Comparison of ENCODE assay signal across 26 cellular contexts in genomic region chr4:143581331-143581961, GRCh38.
DNase-seq lines count a peak whose midpoint lies in the region; ATAC-seq, FAIRE-seq and TF ChIP-seq lines count a peak whose summit lies in the region.
"Had no signal": no experiment of that assay in that cellular context is flagged by ENCODE, and none has a peak within 500 bp of the region (broad histone marks: within the 10 kb centered on the region; RNA-seq: fewer than 3 reads in every experiment).

No MANE protein-coding gene starts in this region.

- H3K4me3 ChIP-seq in HepG2 (replicated peaks in 1 of 3; ENCODE audit: insufficient read depth in 1 of 3, low read depth in 2 of 3, low read length in 3 of 3) (no peak overlapping the region), right lobe of liver (no peak overlapping the region), NT2/D1 (ENCODE audit: insufficient read length, low read depth) (no peak overlapping the region), endodermal cell (ENCODE audit: low read length) (no peak overlapping the region)
- H3K4me3 ChIP-seq in CD8-positive, alpha-beta T cell (ENCODE audit: low read depth, low read length): no peak overlapping the region
- H3K4me3 ChIP-seq: ascending aorta, esophagus squamous epithelium, pancreas, uterus had no signal

- no peak overlapping the region for H3K4me3 Mint-ChIP-seq in endodermal cell
- no peak overlapping the region for H3K4me3 Mint-ChIP-seq in CD8-positive, alpha-beta T cell
- no peak overlapping the region for H3K4me3 Mint-ChIP-seq in T-cell
- H3K4me3 Mint-ChIP-seq: CD14-positive monocyte, mesothelial cell of epicardium, natural killer cell had no signal

- ATAC-seq in HepG2 (peak; percentile 77), right lobe of liver (no peak), T-cell (replicated peaks in 1 of 4) (no peak)
- ATAC-seq in CD8-positive, alpha-beta T cell: no peak
- ATAC-seq: activated CD4-positive, CD25-positive, alpha-beta regulatory T cell treated with anti-CD3 and anti-CD28 coated beads, Interleukin-2, amount 50 U/mL, for 24 hours; natural killer cell; pancreas had no signal

- in situ Hi-C loops in HepG2 (cut with HindIII; ENCODE audit: extremely low pct_ligation_motif_present, low pct_unique_long_range_greater_than_20kb): no loop called here

- H3K27ac Mint-ChIP-seq in endodermal cell: peak overlapping the region; percentile 33
- no peak overlapping the region for H3K27ac Mint-ChIP-seq in CD8-positive, alpha-beta T cell
- no peak overlapping the region for H3K27ac Mint-ChIP-seq in T-cell
- H3K27ac Mint-ChIP-seq: CD14-positive monocyte, mesothelial cell of epicardium, natural killer cell had no signal

- no peaks in the 10 kb centered on the region for H3K27me3 ChIP-seq in HepG2 (ENCODE audit: control insufficient read depth in 1 of 2, insufficient read depth in 2 of 2, low read length in 2 of 2)
- H3K27me3 ChIP-seq in right lobe of liver: no peaks in the 10 kb centered on the region
- H3K27me3 ChIP-seq in NT2/D1 (ENCODE audit: insufficient read depth, insufficient read length): no peaks in the 10 kb centered on the region
- H3K27me3 ChIP-seq in endodermal cell (ENCODE audit: control insufficient read depth, insufficient read depth, low read length, poor library complexity, severe bottlenecking): no peaks in the 10 kb centered on the region
- no peaks in the 10 kb centered on the region for H3K27me3 ChIP-seq in CD8-positive, alpha-beta T cell (ENCODE audit: insufficient read depth, low read length)
- H3K27me3 ChIP-seq: ascending aorta, esophagus squamous epithelium, pancreas, uterus had no signal

- 25% methylated on average over 1 of the region's 3 CpGs for WGBS in HepG2 (ENCODE audit: low lambda C conversion rate)
- no CpG with 5 or more reads among the region's 3 CpGs for WGBS in right lobe of liver (ENCODE audit: insufficient coverage, low coverage, low lambda C conversion rate, missing lambda C conversion rate)
- 90 to 100% methylated on average over 1 to 3 of the region's 3 CpGs for WGBS in endodermal cell (ENCODE audit: insufficient coverage in 1 of 2, insufficient read length in 1 of 2), 2 experiments

- no peak overlapping the region for H3K9ac ChIP-seq in HepG2 (ENCODE audit: insufficient read depth, low read depth, low read length)
- no peak overlapping the region for H3K9ac ChIP-seq in NT2/D1 (ENCODE audit: insufficient read length, low read depth)
- H3K9ac ChIP-seq in endodermal cell (ENCODE audit: extremely low read depth, low read length, poor library complexity, severe bottlenecking): no peak overlapping the region

- TF ChIP-seq POLR2A in HepG2 (IDR thresholded peaks at IDR 0.05; ENCODE audit: insufficient read depth in 1 of 2, low read depth in 2 of 2, low read length in 2 of 2): no peak
- no peak for TF ChIP-seq POLR2A in right lobe of liver (IDR thresholded peaks at IDR 0.05)

- H4K20me1 ChIP-seq in HepG2 (ENCODE audit: insufficient read depth, low read length): no peaks in the 10 kb centered on the region

- no peak for TF ChIP-seq RAD21 in HepG2 (CRISPR knock-in tag; IDR thresholded peaks at IDR 0.05)

- no TSS peak for BruUV-seq in HepG2 (replicated peaks; lab: Mats Ljungman, UMichigan)

- no peak for FAIRE-seq in HepG2 (lab: Jason Lieb, UNC)
- FAIRE-seq: GM12891, pancreas had no signal

- DNase-seq in HepG2 (ENCODE audit: low spot score) (no peak), right lobe of liver (no peak), NT2/D1 (ENCODE audit: low read depth, low spot score) (peak; percentile 1), endodermal cell (peak; percentile 85), NCI-H2196 (lab: John Stamatoyannopoulos, UW; ENCODE audit: unreplicated experiment) (no peak), T-cell (no peak)
- DNase-seq in activated CD4-positive, alpha-beta T cell treated with anti-CD3 and anti-CD28 coated beads for 1 hour: no peak
- DNase-seq in CD8-positive, alpha-beta T cell: no peak
- DNase-seq: ACHN; activated naive CD4-positive, alpha-beta T cell treated with anti-CD3 and anti-CD28 coated beads, Interleukin-2, amount 50 U/mL, for 16 hours; activated T-cell treated with anti-CD3 and anti-CD28 coated beads, Interleukin-2, amount 50 U/mL, for 48 hours; central memory CD4-positive, alpha-beta T cell; DMS53; effector CD8-positive, alpha-beta T cell; esophagus squamous epithelium; HCEC 1CT; natural killer cell; NCI-H2227 treated with DMSO at 0.1 percent for 48 hours; pancreas; RPMI8226; uterus had no signal

- H3K9me3 Mint-ChIP-seq in endodermal cell (peaks cover 13% of the 10 kb centered on the region), T-cell (peaks cover 13 to 25% (median 20%) of the 10 kb centered on the region in 3 donors)
- H3K9me3 Mint-ChIP-seq in CD8-positive, alpha-beta T cell: peaks cover 14% of the 10 kb centered on the region

- H3K27me3 Mint-ChIP-seq in endodermal cell (ENCODE audit: insufficient read depth): no peaks in the 10 kb centered on the region
- H3K27me3 Mint-ChIP-seq in CD8-positive, alpha-beta T cell (ENCODE audit: low read depth): no peaks in the 10 kb centered on the region
- H3K27me3 Mint-ChIP-seq in T-cell: no peaks in the 10 kb centered on the region

- H2AFZ ChIP-seq in HepG2 (ENCODE audit: low read length): no peak overlapping the region

- H3K4me1 Mint-ChIP-seq in endodermal cell (peaks cover 2% of the 10 kb centered on the region), T-cell (no peaks in the 10 kb centered on the region)
- H3K4me1 Mint-ChIP-seq in CD8-positive, alpha-beta T cell (ENCODE audit: low read depth): no peaks in the 10 kb centered on the region
- H3K4me1 Mint-ChIP-seq: CD14-positive monocyte, mesothelial cell of epicardium, natural killer cell had no signal

- POLR2A ChIA-PET in HepG2 (lab: Yijun Ruan, JAX): no interaction called here
- POLR2A ChIA-PET in CD8-positive, alpha-beta T cell (lab: Charles Lee): no interaction called here
- POLR2A ChIA-PET in T-cell (lab: Charles Lee): no interaction called here

- intact Hi-C loops in HepG2 (cut with micrococcal nuclease; ENCODE audit: unreplicated experiment): no loop called here
- intact Hi-C loops in right lobe of liver (cut with DNase I): no loop called here
- intact Hi-C loops in CD8-positive, alpha-beta T cell (cut with DNase I, micrococcal nuclease): no loop called here

- H3K4me1 ChIP-seq in HepG2 (ENCODE audit: insufficient read depth, low read length): no peaks in the 10 kb centered on the region
- H3K4me1 ChIP-seq in right lobe of liver: no peaks in the 10 kb centered on the region
- H3K4me1 ChIP-seq in NT2/D1 (ENCODE audit: insufficient read depth, insufficient read length): no peaks in the 10 kb centered on the region
- H3K4me1 ChIP-seq in endodermal cell (ENCODE audit: control insufficient read depth, insufficient read depth, low read length): no peaks in the 10 kb centered on the region
- H3K4me1 ChIP-seq in CD8-positive, alpha-beta T cell (ENCODE audit: insufficient read depth, low read length): no peaks in the 10 kb centered on the region
- H3K4me1 ChIP-seq: ascending aorta, esophagus squamous epithelium, pancreas, uterus had no signal

- CTCF ChIA-PET in HepG2 (lab: Yijun Ruan, JAX; ENCODE audit: low intra/inter-chr PET ratio, low total read pairs): no interaction called here
- CTCF ChIA-PET in CD8-positive, alpha-beta T cell (lab: Charles Lee): no interaction called here
- CTCF ChIA-PET in T-cell (lab: Charles Lee): interaction anchor here in 1 of 2 donors (0.7 kb wide), 1 partner anchor 22 kb away, joined by 3 read pairs; no protein-coding TSS in a partner anchor

- no peaks in the 10 kb centered on the region for H3K79me2 ChIP-seq in HepG2 (ENCODE audit: insufficient read depth, low read length)

- TF ChIP-seq CTCF in HepG2 (CRISPR knock-in tag; IDR thresholded peaks at IDR 0.05) (peak; percentile 41), right lobe of liver (IDR thresholded peaks at IDR 0.05) (no peak), endodermal cell (conservative IDR thresholded peaks at IDR 0.05) (peak; percentile 65)
- no peak for TF ChIP-seq CTCF in CD8-positive, alpha-beta T cell (IDR thresholded peaks at IDR 0.05)

- TF ChIP-seq EP300 in HepG2 (IDR thresholded peaks at IDR 0.05; ENCODE audit: low read depth in 2 of 2, low read length in 2 of 2): no peak
- no peak for TF ChIP-seq EP300 in HepG2 (CRISPR knock-in tag; IDR thresholded peaks at IDR 0.05; ENCODE audit: borderline replicate concordance)

- H3K36me3 ChIP-seq in HepG2 (replicated peaks in 1 of 2; ENCODE audit: control insufficient read depth in 1 of 2, insufficient read depth in 2 of 2, low read length in 2 of 2) (no peaks in the 10 kb centered on the region), right lobe of liver (no peaks in the 10 kb centered on the region), NT2/D1 (ENCODE audit: insufficient read depth, insufficient read length, low read length) (no peaks in the 10 kb centered on the region), endodermal cell (ENCODE audit: control insufficient read depth, insufficient read depth, low read length) (no peaks in the 10 kb centered on the region)
- H3K36me3 ChIP-seq in CD8-positive, alpha-beta T cell (ENCODE audit: insufficient read depth, low read length): no peaks in the 10 kb centered on the region
- H3K36me3 ChIP-seq: ascending aorta, esophagus squamous epithelium, pancreas, uterus had no signal

- H3K4me2 ChIP-seq in HepG2 (ENCODE audit: low read depth, low read length): no peak overlapping the region

- H3K27ac ChIP-seq in HepG2 (ENCODE audit: extremely low read length, insufficient read depth, low read length) (no peak overlapping the region), right lobe of liver (no peak overlapping the region), endodermal cell (ENCODE audit: low read depth, low read length) (no peak overlapping the region)
- no peak overlapping the region for H3K27ac ChIP-seq in CD8-positive, alpha-beta T cell (ENCODE audit: low read depth, low read length)
- H3K27ac ChIP-seq: ascending aorta, esophagus squamous epithelium, pancreas, uterus had no signal

- H3K9me3 ChIP-seq in HepG2 (ENCODE audit: low read length) (peaks cover 4% of the 10 kb centered on the region; the same call in 1 of the 2 replicates), right lobe of liver (peaks cover 0 to 7% (median 0%) of the 10 kb centered on the region in 4 donors), NT2/D1 (ENCODE audit: insufficient read depth, low read length) (no peaks in the 10 kb centered on the region; the same call in 1 of the 2 replicates), endodermal cell (ENCODE audit: control insufficient read depth, low read length) (no peaks in the 10 kb centered on the region)
- H3K9me3 ChIP-seq in CD8-positive, alpha-beta T cell (ENCODE audit: low read length): no peaks in the 10 kb centered on the region
- H3K9me3 ChIP-seq: pancreas had no signal

- H3K36me3 Mint-ChIP-seq in endodermal cell (ENCODE audit: low read depth) (no peaks in the 10 kb centered on the region), T-cell (peaks cover 29% of the 10 kb centered on the region)
- no peaks in the 10 kb centered on the region for H3K36me3 Mint-ChIP-seq in CD8-positive, alpha-beta T cell
- H3K36me3 Mint-ChIP-seq: CD14-positive monocyte had no signal

TF ChIP-seq in HepG2, 621 proteins besides CTCF, POLR2A, EP300 and RAD21 (continues in another document):
- TF ChIP-seq ZFP36L2 (CRISPR knock-in tag; IDR thresholded peaks at IDR 0.05): no peak
- TF ChIP-seq STAG1 (CRISPR knock-in tag; IDR thresholded peaks at IDR 0.05): peak; percentile 43

Comparison
In these comparisons a context has a peak if more than half of its experiments do, and no peak if none do; other contexts are left out.
1. CTCF ChIP-seq: peak in HepG2 (single experiment) and endodermal cell (single experiment); none in right lobe of liver (0 of 4) and CD8-positive, alpha-beta T cell (single experiment).
2. DNase-seq: peak in NT2/D1 (single experiment) and endodermal cell (single experiment); none in HepG2 (single experiment), right lobe of liver (0 of 3), activated CD4-positive, alpha-beta T cell treated with anti-CD3 and anti-CD28 coated beads for 1 hour (single experiment), CD8-positive, alpha-beta T cell (0 of 7), NCI-H2196 (single experiment) and T-cell (0 of 34).